28 cellular contexts compared by ENCODE assay signal in the genomic region with DNA sequence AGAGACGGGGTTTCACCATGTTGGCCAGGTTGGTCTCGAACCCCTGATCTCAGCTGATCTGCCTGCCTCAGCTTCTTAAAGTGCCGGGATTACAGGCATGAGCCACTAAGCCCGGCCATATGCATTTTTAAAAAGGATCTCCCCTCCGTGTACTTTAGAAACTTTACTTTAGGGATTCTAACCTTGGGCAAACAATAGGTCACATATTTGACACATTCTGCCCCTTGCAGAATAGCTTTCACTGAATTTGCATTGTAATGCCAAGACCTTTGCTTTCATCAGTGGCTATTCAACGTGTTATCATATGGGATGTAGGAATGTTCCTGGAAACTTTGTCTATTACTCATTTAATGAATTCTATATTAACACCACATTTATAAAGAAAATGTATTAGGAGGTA.
"Had no signal": no experiment of that assay in that cellular context is flagged by ENCODE, and none has a peak within 500 bp of the region (broad histone marks: within the 10 kb centered on the region; RNA-seq: fewer than 3 reads in every experiment).

No MANE protein-coding gene starts in this region.

- H3K27me3 ChIP-seq: neural progenitor cell, ovary, spleen, suprapubic skin, testis, tibial artery, transverse colon, upper lobe of right lung, uterus had no signal

- H3K4me1 ChIP-seq: neural progenitor cell, parathyroid adenoma, psoas muscle, spleen, suprapubic skin, testis, tibial artery, transverse colon, upper lobe of right lung, uterus had no signal

- H3K79me2 ChIP-seq: parathyroid adenoma had no signal

- DNase-seq: natural killer cell; occipital lobe; ovary; posterior cingulate gyrus; psoas muscle; right cardiac atrium; spleen; stimulated activated CD4-positive, alpha-beta T cell treated with anti-CD3 and anti-CD28 coated beads, Interleukin-12 subunit alpha, Interleukin-12 subunit beta, amount 100 ng/mL, for 4 hours; stimulated activated CD4-positive, alpha-beta T cell treated with anti-CD3 and anti-CD28 coated beads, Interleukin-1b, Interleukin-23, amount 100 ng/mL, for 48 hours; stimulated activated CD4-positive, alpha-beta T cell treated with anti-CD3 and anti-CD28 coated beads, Interleukin-4, amount 100 ng/mL, for 1 hour; stimulated activated CD4-positive, alpha-beta T cell treated with anti-CD3 and anti-CD28 coated beads, Interleukin-4, amount 100 ng/mL, for 4 hours; stimulated activated CD8-positive, alpha-beta memory T cell treated with anti-CD3 and anti-CD28 coated beads, Interleukin-4, amount 100 ng/mL, for 48 hours; stimulated activated naive CD4-positive, alpha-beta T cell; stimulated activated naive CD8-positive, alpha-beta T cell treated with anti-CD3 and anti-CD28 coated beads, Interleukin-15, amount 100 ng/mL, for 72 hours; stimulated activated naive CD8-positive, alpha-beta T cell treated with anti-CD3 and anti-CD28 coated beads, Interleukin-15, Interleukin-2, amounts not matched to agents 100 U/mL and 50 U/mL, for 24 hours; substantia nigra; testis; tibial artery; transverse colon; upper lobe of right lung; uterus had no signal

- H3K4me2 ChIP-seq: neural progenitor cell, smooth muscle cell had no signal

- H3K27ac ChIP-seq: neural progenitor cell, ovary, parathyroid adenoma, psoas muscle, skin epidermis, spleen, suprapubic skin, testis, tibial artery, transverse colon, upper lobe of right lung, uterus had no signal

- H3K9me3 ChIP-seq: ovary, suprapubic skin, testis, tibial artery, transverse colon, upper lobe of right lung, uterus had no signal

- H3K9ac ChIP-seq: neural progenitor cell, parathyroid adenoma had no signal

- H3K36me3 ChIP-seq: neural progenitor cell, ovary, spleen, suprapubic skin, tibial artery, transverse colon, upper lobe of right lung, uterus had no signal

- H3K4me3 ChIP-seq: neural progenitor cell, ovary, psoas muscle, skin epidermis, smooth muscle cell, spleen, suprapubic skin, testis, tibial artery, transverse colon, upper lobe of right lung, uterus had no signal

- ATAC-seq: natural killer cell; psoas muscle; right cardiac atrium; sciatic nerve; stimulated activated memory B cell treated with anti-CD40 and anti-IgM and Interleukin-4, amounts not matched to agents 10 μg/mL and 1 μg/mL and 100 μg/mL, for 72 hours; stimulated activated naive CD8-positive, alpha-beta T cell treated with anti-CD3 and anti-CD28 coated beads, Interleukin-15, amount 100 ng/mL, for 72 hours; stimulated activated naive CD8-positive, alpha-beta T cell treated with anti-CD3 and anti-CD28 coated beads, Interleukin-15, Interleukin-2, amounts not matched to agents 100 U/mL and 50 U/mL, for 24 hours; upper lobe of right lung had no signal
